8 cellular contexts compared by ENCODE assay signal in genomic region chr10:35379226-35380137, GRCh38. TPM values are rescaled to one million over a fixed set of nuclear protein-coding genes. Genes with fewer than 3 reads are reported as not detected.
DNase-seq lines count a peak whose midpoint lies in the region; ATAC-seq, FAIRE-seq and TF ChIP-seq lines count a peak whose summit lies in the region.

No MANE protein-coding gene starts in this region.

- no peak overlapping the region for H2BK15ac ChIP-seq in H1 (ENCODE audit: low read length)

- no peak overlapping the region for H4K5ac ChIP-seq in H1 (ENCODE audit: insufficient read length, low read depth, low read length)

- DNase-seq in GM13977 (ENCODE audit: low spot score) (peak; percentile 60), H1 (ENCODE audit: low read depth in 1 of 2, low spot score in 2 of 2) (peak in 1 of 2 experiments; percentile 55), NOMO-1 treated with DMSO at 0.1 percent for 48 hours (lab: John Stamatoyannopoulos, UW; ENCODE audit: unreplicated experiment) (no peak), DMS53 (lab: John Stamatoyannopoulos, UW) (no peak), D721Med (ENCODE audit: insufficient read length, low spot score) (no peak)

- no peak overlapping the region for H4K91ac ChIP-seq in H1 (replicated peaks; ENCODE audit: insufficient read length, low read length)

- no peak overlapping the region for H3K14ac ChIP-seq in H1 (ENCODE audit: insufficient read length)

- H3K27me3 Mint-ChIP-seq in nephron (ENCODE audit: low read depth), result no peaks in the 10 kb centered on the region

- H3K27ac ChIP-seq in H1 (ENCODE audit: low read depth, low read length), result no peak overlapping the region

- no peaks in the 10 kb centered on the region for H3K9me2 ChIP-seq in Loucy (replicated peaks; ENCODE audit: low read depth, low read length)

- H3K9me3 ChIP-seq in Loucy (ENCODE audit: insufficient read depth, low read depth, low read length) (no peaks in the 10 kb centered on the region), H1 (ENCODE audit: insufficient read depth in 2 of 2, low read depth in 1 of 2, low read length in 1 of 2) (no peaks in the 10 kb centered on the region)

- no peak overlapping the region for H2BK120ac ChIP-seq in H1 (replicated peaks; ENCODE audit: low read depth, low read length)

- H3K23me2 ChIP-seq in H1 (ENCODE audit: low read depth, low read length), result no peaks in the 10 kb centered on the region

- FAIRE-seq in H1 (lab: Jason Lieb, UNC) (peak; percentile 48), D721Med (lab: Jason Lieb, UNC) (no peak)

- H3K4me3 Mint-ChIP-seq in nephron, result no peak overlapping the region

- peak; percentile 83 for ATAC-seq in GM21737 (IDR thresholded peaks at IDR 0.05; ENCODE audit: unreplicated experiment)

- H3K18ac ChIP-seq in H1 (ENCODE audit: extremely low read depth, low read length), result no peak overlapping the region

- no peak overlapping the region for H2BK20ac ChIP-seq in H1 (ENCODE audit: low read length)

- no peak overlapping the region for H2AK5ac ChIP-seq in H1 (ENCODE audit: low read depth, low read length)

- CTCF ChIA-PET in H1 (lab: Charles Lee; ENCODE audit: partially characterized antibody), result interaction anchor here (0.6 to 2.3 kb wide), 11 partner anchors 7 to 568 kb away, joined by 3 to 11 read pairs (median 3); no protein-coding TSS in a partner anchor

- H3K36me3 ChIP-seq in Loucy (ENCODE audit: insufficient read depth, low read length) (no peaks in the 10 kb centered on the region), H1 (ENCODE audit: control insufficient read depth in 2 of 4, insufficient read depth in 4 of 4, low read length in 3 of 4) (no peaks in the 10 kb centered on the region)

- peaks cover 13% of the 10 kb centered on the region; the same call in 1 of the 2 replicates for H3K79me1 ChIP-seq in H1 (ENCODE audit: low read depth, low read length)

- peaks cover 74% of the 10 kb centered on the region for H3K4me1 ChIP-seq in Loucy (ENCODE audit: insufficient read depth, low read length, poor library complexity, severe bottlenecking)
- H3K4me1 ChIP-seq in H1 (replicated peaks in 1 of 4; ENCODE audit: control insufficient read depth in 3 of 4, insufficient read depth in 4 of 4, low read length in 3 of 4), result peaks cover 4 to 10% (median 6%) of the 10 kb centered on the region in 4 experiments

- H3K9me3 Mint-ChIP-seq in nephron, result no peaks in the 10 kb centered on the region

- no peak overlapping the region for H3K56ac ChIP-seq in H1 (replicated peaks; ENCODE audit: insufficient read length, low read depth, low read length)

- H2BK5ac ChIP-seq in H1 (ENCODE audit: low read depth, low read length), result no peak overlapping the region

- TF ChIP-seq POLR2A in H1 (IDR thresholded peaks at IDR 0.05; ENCODE audit: control extremely low read depth in 1 of 2, low read depth in 2 of 2, low read length in 2 of 2), result no peak

- no peak overlapping the region for H3K4ac ChIP-seq in H1 (replicated peaks; ENCODE audit: insufficient read length, low read depth, low read length)

- peak overlapping the region; percentile 78 to 90 (median 83) for H3K27ac Mint-ChIP-seq in nephron

- H3K4me2 ChIP-seq in Loucy (ENCODE audit: low read depth, low read length, poor library complexity, severe bottlenecking) (peak overlapping the region; percentile 97), H1 (ENCODE audit: insufficient read depth in 1 of 2, low read depth in 2 of 2, low read length in 2 of 2) (peak overlapping the region in 1 of 2 experiments; percentile 35; a peak in 1 of 4 replicates)

- POLR2A ChIA-PET in H1 (lab: Charles Lee; ENCODE audit: partially characterized antibody), result no interaction called here

- no peak overlapping the region for H3K23ac ChIP-seq in H1 (ENCODE audit: insufficient read length)

- H4K20me1 ChIP-seq in Loucy (ENCODE audit: insufficient read depth, low read length, poor library complexity, severe bottlenecking) (peaks cover 17% of the 10 kb centered on the region), H1 (replicated peaks in 1 of 2; ENCODE audit: control insufficient read depth in 1 of 2, insufficient read depth in 2 of 2, low read length in 2 of 2) (peaks cover 3 to 15% of the 10 kb centered on the region in 2 experiments)

- in situ Hi-C loops in GM13977 (cut with MboI; ENCODE audit: low pct_unique_long_range_greater_than_20kb, low sequenced_read_pairs, unreplicated experiment), result no loop called here

- peaks cover 63% of the 10 kb centered on the region for H3K4me1 Mint-ChIP-seq in nephron

- no peaks in the 10 kb centered on the region for H3K27me3 ChIP-seq in Loucy (ENCODE audit: insufficient read depth, low read length, poor library complexity, severe bottlenecking)
- H3K27me3 ChIP-seq in H1 (replicated peaks in 1 of 4; ENCODE audit: control insufficient read depth in 3 of 4, extremely low read depth in 1 of 4, insufficient read depth in 3 of 4, low read length in 3 of 4), result no peaks in the 10 kb centered on the region

- H3K79me2 ChIP-seq in Loucy (ENCODE audit: insufficient read depth, low read length), result peaks cover 92% of the 10 kb centered on the region
- peaks cover 7 to 85% of the 10 kb centered on the region in 2 experiments for H3K79me2 ChIP-seq in H1 (ENCODE audit: control insufficient read depth in 1 of 2, insufficient read depth in 2 of 2, low read length in 2 of 2)

- H3K9ac ChIP-seq in Loucy (ENCODE audit: low read depth, low read length, poor library complexity, severe bottlenecking) (peak overlapping the region; percentile 74), H1 (replicated peaks in 1 of 4; ENCODE audit: extremely low read depth in 1 of 4, low read depth in 3 of 4, low read length in 3 of 4) (no peak overlapping the region)

- H2BK12ac ChIP-seq in H1 (ENCODE audit: low read depth, low read length), result no peak overlapping the region

- H3K4me3 ChIP-seq in Loucy (ENCODE audit: low read length, poor library complexity, severe bottlenecking) (peak overlapping the region; percentile 72), H1 (ENCODE audit: extremely low read depth in 1 of 4, insufficient read depth in 2 of 4, low read depth in 3 of 4, low read length in 4 of 4) (no peak overlapping the region)

- peaks cover 8% of the 10 kb centered on the region for H3K36me3 Mint-ChIP-seq in nephron (ENCODE audit: low read depth)

- no peak for TF ChIP-seq EP300 in H1 (IDR thresholded peaks at IDR 0.05; ENCODE audit: borderline replicate concordance in 1 of 2, low read depth in 2 of 2, low read length in 2 of 2)

- H4K8ac ChIP-seq in H1 (ENCODE audit: extremely low read depth, insufficient read depth, low read length), result no peak overlapping the region

- H3F3A ChIP-seq in Loucy (ENCODE audit: low read depth), result peaks cover 8% of the 10 kb centered on the region

- WGBS in H1 (ENCODE audit: extremely low coverage in 1 of 2, insufficient coverage in 1 of 2, insufficient read length in 1 of 2, insufficient replicate concordance in 2 of 2, low coverage in 1 of 2, low lambda C conversion rate in 2 of 2, missing lambda C conversion rate in 1 of 2), 2 experiments, result 77% methylated on average over 11 of the region's 11 CpGs; no CpG with 5 or more reads in 1 of the 2 experiments

- H2AFZ ChIP-seq in Loucy (ENCODE audit: low read length), result no peak overlapping the region
- no peak overlapping the region for H2AFZ ChIP-seq in H1 (ENCODE audit: low read length)

- TF ChIP-seq CTCF in GM13977 (IDR thresholded peaks at IDR 0.05; ENCODE audit: extremely low read depth, insufficient read depth, missing control alignments), result peak; percentile 55
- peak; percentile 65 for TF ChIP-seq CTCF in Loucy (conservative IDR thresholded peaks at IDR 0.05; ENCODE audit: low read length)
- peak in 2 of 3 experiments; percentile 34 to 59; a peak in 3 of 4 replicates for TF ChIP-seq CTCF in H1 (IDR thresholded peaks at IDR 0.05; ENCODE audit: control extremely low read depth in 1 of 3, insufficient read depth in 1 of 3, low read depth in 1 of 3, low read length in 3 of 3)
- TF ChIP-seq CTCF in nephron (IDR thresholded peaks at IDR 0.05; ENCODE audit: unreplicated experiment in 3 of 3), result no peak
- TF ChIP-seq CTCF in D721Med (IDR thresholded peaks at IDR 0.05; ENCODE audit: insufficient read depth, missing control alignments), result no peak

- peak; percentile 56 to 70 for TF ChIP-seq RAD21 in H1 (IDR thresholded peaks at IDR 0.05 in 1 of 2, conservative IDR thresholded peaks at IDR 0.05 in 1 of 2; ENCODE audit: low read depth in 2 of 2, low read length in 2 of 2)

TF ChIP-seq in H1, 55 proteins besides CTCF, POLR2A, EP300 and RAD21:
- TF ChIP-seq POU5F1 (IDR thresholded peaks at IDR 0.05; ENCODE audit: low read depth, low read length) (no peak), HDAC2 (IDR thresholded peaks at IDR 0.05; ENCODE audit: borderline replicate concordance in 1 of 2, low read depth in 2 of 2, low read length in 2 of 2) (no peak), SP2 (IDR thresholded peaks at IDR 0.05; ENCODE audit: low read length) (no peak), MAFK (IDR thresholded peaks at IDR 0.05; ENCODE audit: low read depth, low read length) (no peak), RBBP5 (IDR thresholded peaks at IDR 0.05; ENCODE audit: borderline replicate concordance, low read depth, low read length) (no peak), CEBPB (IDR thresholded peaks at IDR 0.05; ENCODE audit: low read depth, low read length) (no peak)

RNA-seq across cellular contexts. Expression of gene CCNY, which starts 43.2 kb away (rescaled TPM):
- total RNA-seq in H1 (2021; fragmentation: NEBNext Ultra II Directional; extraction: Animal tissue kit (Norgen Biotek cat#: 25700)), result 67.5 and 68.2 TPM in 2 replicates
- 16.9 and 25.3 TPM in 2 replicates for polyA plus RNA-seq in H1 (2011; rRNA removed)
- 23.8 TPM for polyA plus RNA-seq in H1 (2011; cell fraction: cytosol; rRNA removed)
- polyA plus RNA-seq in H1 (2011; cell fraction: nucleus; rRNA removed), result 18.4 TPM
- 41.0 to 52.4 TPM (median 50.4 TPM) in 4 replicates for polyA plus RNA-seq in H1 (2012, experiment 1 of 2)
- polyA plus RNA-seq in H1 (2012, experiment 2 of 2), result 34.7 TPM
- 29.3 TPM for polyA plus RNA-seq in H1 (2013, experiment 1 of 2)
- polyA plus RNA-seq in H1 (2013, experiment 2 of 2), result 28.2 TPM
- polyA minus RNA-seq in H1 (2011; rRNA and poly(A)+ RNA removed), result 53.5 and 75.8 TPM in 2 replicates
- 20.4 TPM for polyA minus RNA-seq in H1 (2011; cell fraction: cytosol; rRNA and poly(A)+ RNA removed)
- polyA minus RNA-seq in H1 (2011; cell fraction: nucleus; rRNA and poly(A)+ RNA removed), result 21.2 TPM

Comparison
In these comparisons a context has a peak if more than half of its experiments do, and no peak if none do; other contexts are left out.
1. CTCF ChIP-seq: peak in GM13977 (single experiment), Loucy (single experiment) and H1 (2 of 3); none in nephron (0 of 3) and D721Med (single experiment).